ENCODE assay signal across 1 cellular context in the genomic region with DNA sequence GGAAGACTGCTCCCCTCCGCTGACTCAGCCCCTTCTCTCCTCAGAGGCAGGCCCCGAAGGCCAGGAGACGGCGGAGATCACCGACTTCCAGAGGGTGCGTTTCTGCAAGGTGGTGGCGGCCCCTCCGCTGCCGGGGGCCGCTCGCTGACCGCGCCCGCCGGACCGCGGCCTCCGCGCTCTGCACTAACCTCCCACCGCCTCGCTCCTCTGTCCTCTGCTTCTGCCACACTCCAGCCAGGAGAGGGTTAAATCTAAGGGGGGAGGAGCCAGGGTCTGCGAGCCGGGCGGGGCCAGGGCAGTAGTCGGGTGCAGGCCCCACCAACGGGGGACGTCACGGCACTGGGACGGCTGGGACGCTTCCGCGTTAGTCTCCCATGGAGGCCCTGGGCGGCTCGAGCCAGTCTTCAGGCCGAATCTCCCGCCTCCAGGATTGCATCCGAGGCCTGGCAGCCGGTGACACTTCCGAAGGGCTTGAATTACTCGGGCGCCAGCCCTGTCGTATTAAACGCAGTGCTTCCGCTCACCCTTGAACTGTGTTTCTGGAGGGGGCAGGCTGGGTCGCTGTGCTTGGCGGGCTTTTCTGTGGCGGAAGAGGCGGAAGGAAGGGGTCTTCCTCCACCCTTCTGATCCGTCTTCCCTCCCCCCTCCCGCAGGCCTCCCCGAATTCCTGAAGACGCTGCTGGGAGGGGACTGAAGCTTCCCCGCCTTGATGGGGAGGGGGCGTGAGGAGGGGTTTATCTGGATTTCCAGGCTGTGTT.
A peak's percentile ranks its signal among the peaks of the same experiment; 100 is the strongest.
TF ChIP-seq lines count a peak whose summit lies in the region.

No MANE protein-coding gene starts in this region.

TF ChIP-seq in WTC11, 78 proteins besides CTCF, POLR2A, EP300 and RAD21 (continued from another document):
- TF ChIP-seq, protein P1, sequence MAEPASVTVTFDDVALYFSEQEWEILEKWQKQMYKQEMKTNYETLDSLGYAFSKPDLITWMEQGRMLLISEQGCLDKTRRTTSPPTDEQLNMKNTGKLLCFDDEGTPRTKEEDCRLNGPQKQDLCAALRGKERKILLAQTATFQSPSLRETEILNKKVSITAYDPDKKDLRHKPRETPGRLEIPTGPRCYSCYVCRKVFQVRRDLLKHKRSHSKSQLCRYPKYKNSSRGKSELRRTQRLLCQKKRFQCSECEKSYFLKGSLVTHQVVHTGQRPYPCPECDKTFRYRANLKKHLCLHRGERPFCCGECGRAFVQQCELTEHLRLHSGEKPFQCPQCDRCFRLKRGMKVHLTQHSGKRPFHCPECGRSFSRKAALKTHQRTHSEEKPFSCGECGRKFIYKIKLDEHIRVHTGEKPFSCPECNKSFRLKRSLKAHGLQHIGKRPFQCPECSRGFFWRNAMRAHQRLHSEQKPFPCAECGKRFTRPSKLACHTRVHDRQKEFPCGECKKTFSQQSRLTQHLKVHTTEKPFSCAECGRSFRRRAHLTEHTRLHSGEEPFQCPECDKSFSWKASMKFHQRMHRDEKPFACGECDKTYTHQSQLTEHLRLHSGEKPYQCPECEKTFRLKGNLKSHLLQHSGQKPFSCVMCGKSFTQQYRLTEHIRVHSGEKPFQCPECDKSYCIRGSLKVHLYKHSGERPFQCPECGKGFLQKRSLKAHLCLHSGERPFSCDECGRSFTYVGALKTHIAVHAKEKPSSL (CRISPR knock-in tag; conservative IDR thresholded peaks at IDR 0.05): no peak
- TF ChIP-seq, protein P2, sequence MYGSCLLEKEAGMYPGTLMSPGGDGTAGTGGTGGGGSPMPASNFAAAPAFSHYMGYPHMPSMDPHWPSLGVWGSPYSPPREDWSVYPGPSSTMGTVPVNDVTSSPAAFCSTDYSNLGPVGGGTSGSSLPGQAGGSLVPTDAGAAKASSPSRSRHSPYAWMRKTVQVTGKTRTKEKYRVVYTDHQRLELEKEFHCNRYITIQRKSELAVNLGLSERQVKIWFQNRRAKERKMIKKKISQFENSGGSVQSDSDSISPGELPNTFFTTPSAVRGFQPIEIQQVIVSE (CRISPR knock-in tag; IDR thresholded peaks at IDR 0.05; ENCODE audit: borderline replicate concordance): no peak
- TF ChIP-seq, protein P3, sequence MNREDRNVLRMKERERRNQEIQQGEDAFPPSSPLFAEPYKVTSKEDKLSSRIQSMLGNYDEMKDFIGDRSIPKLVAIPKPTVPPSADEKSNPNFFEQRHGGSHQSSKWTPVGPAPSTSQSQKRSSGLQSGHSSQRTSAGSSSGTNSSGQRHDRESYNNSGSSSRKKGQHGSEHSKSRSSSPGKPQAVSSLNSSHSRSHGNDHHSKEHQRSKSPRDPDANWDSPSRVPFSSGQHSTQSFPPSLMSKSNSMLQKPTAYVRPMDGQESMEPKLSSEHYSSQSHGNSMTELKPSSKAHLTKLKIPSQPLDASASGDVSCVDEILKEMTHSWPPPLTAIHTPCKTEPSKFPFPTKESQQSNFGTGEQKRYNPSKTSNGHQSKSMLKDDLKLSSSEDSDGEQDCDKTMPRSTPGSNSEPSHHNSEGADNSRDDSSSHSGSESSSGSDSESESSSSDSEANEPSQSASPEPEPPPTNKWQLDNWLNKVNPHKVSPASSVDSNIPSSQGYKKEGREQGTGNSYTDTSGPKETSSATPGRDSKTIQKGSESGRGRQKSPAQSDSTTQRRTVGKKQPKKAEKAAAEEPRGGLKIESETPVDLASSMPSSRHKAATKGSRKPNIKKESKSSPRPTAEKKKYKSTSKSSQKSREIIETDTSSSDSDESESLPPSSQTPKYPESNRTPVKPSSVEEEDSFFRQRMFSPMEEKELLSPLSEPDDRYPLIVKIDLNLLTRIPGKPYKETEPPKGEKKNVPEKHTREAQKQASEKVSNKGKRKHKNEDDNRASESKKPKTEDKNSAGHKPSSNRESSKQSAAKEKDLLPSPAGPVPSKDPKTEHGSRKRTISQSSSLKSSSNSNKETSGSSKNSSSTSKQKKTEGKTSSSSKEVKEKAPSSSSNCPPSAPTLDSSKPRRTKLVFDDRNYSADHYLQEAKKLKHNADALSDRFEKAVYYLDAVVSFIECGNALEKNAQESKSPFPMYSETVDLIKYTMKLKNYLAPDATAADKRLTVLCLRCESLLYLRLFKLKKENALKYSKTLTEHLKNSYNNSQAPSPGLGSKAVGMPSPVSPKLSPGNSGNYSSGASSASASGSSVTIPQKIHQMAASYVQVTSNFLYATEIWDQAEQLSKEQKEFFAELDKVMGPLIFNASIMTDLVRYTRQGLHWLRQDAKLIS (CRISPR knock-in tag; IDR thresholded peaks at IDR 0.05; ENCODE audit: borderline replicate concordance): 0 out of 2 replicates have a peak, but pooled peaks have one; percentile 19
- TF ChIP-seq RORB (CRISPR knock-in tag; IDR thresholded peaks at IDR 0.05) (no peak), JAZF1 (CRISPR knock-in tag; IDR thresholded peaks at IDR 0.05) (no peak), TCF7 (CRISPR knock-in tag; IDR thresholded peaks at IDR 0.05; ENCODE audit: low read depth) (no peak), ETV6 (CRISPR knock-in tag; IDR thresholded peaks at IDR 0.05) (no peak; the same call in 1 of the 2 replicates), JUN (CRISPR knock-in tag; IDR thresholded peaks at IDR 0.05) (no peak), NFATC4 (CRISPR knock-in tag; IDR thresholded peaks at IDR 0.05) (no peak), MYBL2 (CRISPR knock-in tag; IDR thresholded peaks at IDR 0.05) (0 out of 2 replicates have a peak, but pooled peaks have one; percentile 57), SP1 (CRISPR knock-in tag; conservative IDR thresholded peaks at IDR 0.05) (peak; percentile 95), NFYB (CRISPR knock-in tag; conservative IDR thresholded peaks at IDR 0.05; ENCODE audit: low read depth) (no peak), NR3C1 (CRISPR knock-in tag; conservative IDR thresholded peaks at IDR 0.05; ENCODE audit: low read depth) (no peak)
- TF ChIP-seq, protein P4, sequence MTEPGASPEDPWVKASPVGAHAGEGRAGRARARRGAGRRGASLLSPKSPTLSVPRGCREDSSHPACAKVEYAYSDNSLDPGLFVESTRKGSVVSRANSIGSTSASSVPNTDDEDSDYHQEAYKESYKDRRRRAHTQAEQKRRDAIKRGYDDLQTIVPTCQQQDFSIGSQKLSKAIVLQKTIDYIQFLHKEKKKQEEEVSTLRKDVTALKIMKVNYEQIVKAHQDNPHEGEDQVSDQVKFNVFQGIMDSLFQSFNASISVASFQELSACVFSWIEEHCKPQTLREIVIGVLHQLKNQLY (CRISPR knock-in tag; IDR thresholded peaks at IDR 0.05): no peak
- TF ChIP-seq, protein P5, sequence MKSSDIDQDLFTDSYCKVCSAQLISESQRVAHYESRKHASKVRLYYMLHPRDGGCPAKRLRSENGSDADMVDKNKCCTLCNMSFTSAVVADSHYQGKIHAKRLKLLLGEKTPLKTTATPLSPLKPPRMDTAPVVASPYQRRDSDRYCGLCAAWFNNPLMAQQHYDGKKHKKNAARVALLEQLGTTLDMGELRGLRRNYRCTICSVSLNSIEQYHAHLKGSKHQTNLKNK (CRISPR knock-in tag; IDR thresholded peaks at IDR 0.05): 0 out of 2 replicates have a peak, but pooled peaks have one; percentile 26
- TF ChIP-seq, protein P6, sequence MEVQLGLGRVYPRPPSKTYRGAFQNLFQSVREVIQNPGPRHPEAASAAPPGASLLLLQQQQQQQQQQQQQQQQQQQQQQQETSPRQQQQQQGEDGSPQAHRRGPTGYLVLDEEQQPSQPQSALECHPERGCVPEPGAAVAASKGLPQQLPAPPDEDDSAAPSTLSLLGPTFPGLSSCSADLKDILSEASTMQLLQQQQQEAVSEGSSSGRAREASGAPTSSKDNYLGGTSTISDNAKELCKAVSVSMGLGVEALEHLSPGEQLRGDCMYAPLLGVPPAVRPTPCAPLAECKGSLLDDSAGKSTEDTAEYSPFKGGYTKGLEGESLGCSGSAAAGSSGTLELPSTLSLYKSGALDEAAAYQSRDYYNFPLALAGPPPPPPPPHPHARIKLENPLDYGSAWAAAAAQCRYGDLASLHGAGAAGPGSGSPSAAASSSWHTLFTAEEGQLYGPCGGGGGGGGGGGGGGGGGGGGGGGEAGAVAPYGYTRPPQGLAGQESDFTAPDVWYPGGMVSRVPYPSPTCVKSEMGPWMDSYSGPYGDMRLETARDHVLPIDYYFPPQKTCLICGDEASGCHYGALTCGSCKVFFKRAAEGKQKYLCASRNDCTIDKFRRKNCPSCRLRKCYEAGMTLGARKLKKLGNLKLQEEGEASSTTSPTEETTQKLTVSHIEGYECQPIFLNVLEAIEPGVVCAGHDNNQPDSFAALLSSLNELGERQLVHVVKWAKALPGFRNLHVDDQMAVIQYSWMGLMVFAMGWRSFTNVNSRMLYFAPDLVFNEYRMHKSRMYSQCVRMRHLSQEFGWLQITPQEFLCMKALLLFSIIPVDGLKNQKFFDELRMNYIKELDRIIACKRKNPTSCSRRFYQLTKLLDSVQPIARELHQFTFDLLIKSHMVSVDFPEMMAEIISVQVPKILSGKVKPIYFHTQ (CRISPR knock-in tag; IDR thresholded peaks at IDR 0.05): no peak
- TF ChIP-seq, protein P7, sequence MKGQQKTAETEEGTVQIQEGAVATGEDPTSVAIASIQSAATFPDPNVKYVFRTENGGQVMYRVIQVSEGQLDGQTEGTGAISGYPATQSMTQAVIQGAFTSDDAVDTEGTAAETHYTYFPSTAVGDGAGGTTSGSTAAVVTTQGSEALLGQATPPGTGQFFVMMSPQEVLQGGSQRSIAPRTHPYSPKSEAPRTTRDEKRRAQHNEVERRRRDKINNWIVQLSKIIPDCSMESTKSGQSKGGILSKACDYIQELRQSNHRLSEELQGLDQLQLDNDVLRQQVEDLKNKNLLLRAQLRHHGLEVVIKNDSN (CRISPR knock-in tag; IDR thresholded peaks at IDR 0.05): no peak; the same call in 1 of the 2 replicates
- TF ChIP-seq, protein P8, sequence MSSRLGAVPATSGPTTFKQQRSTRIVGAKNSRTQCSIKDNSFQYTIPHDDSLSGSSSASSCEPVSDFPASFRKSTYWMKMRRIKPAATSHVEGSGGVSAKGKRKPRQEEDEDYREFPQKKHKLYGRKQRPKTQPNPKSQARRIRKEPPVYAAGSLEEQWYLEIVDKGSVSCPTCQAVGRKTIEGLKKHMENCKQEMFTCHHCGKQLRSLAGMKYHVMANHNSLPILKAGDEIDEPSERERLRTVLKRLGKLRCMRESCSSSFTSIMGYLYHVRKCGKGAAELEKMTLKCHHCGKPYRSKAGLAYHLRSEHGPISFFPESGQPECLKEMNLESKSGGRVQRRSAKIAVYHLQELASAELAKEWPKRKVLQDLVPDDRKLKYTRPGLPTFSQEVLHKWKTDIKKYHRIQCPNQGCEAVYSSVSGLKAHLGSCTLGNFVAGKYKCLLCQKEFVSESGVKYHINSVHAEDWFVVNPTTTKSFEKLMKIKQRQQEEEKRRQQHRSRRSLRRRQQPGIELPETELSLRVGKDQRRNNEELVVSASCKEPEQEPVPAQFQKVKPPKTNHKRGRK (CRISPR knock-in tag; IDR thresholded peaks at IDR 0.05; ENCODE audit: borderline replicate concordance): no peak
- TF ChIP-seq, protein P9, sequence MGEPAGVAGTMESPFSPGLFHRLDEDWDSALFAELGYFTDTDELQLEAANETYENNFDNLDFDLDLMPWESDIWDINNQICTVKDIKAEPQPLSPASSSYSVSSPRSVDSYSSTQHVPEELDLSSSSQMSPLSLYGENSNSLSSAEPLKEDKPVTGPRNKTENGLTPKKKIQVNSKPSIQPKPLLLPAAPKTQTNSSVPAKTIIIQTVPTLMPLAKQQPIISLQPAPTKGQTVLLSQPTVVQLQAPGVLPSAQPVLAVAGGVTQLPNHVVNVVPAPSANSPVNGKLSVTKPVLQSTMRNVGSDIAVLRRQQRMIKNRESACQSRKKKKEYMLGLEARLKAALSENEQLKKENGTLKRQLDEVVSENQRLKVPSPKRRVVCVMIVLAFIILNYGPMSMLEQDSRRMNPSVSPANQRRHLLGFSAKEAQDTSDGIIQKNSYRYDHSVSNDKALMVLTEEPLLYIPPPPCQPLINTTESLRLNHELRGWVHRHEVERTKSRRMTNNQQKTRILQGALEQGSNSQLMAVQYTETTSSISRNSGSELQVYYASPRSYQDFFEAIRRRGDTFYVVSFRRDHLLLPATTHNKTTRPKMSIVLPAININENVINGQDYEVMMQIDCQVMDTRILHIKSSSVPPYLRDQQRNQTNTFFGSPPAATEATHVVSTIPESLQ (CRISPR knock-in tag; IDR thresholded peaks at IDR 0.05): no peak
- TF ChIP-seq, protein P10, sequence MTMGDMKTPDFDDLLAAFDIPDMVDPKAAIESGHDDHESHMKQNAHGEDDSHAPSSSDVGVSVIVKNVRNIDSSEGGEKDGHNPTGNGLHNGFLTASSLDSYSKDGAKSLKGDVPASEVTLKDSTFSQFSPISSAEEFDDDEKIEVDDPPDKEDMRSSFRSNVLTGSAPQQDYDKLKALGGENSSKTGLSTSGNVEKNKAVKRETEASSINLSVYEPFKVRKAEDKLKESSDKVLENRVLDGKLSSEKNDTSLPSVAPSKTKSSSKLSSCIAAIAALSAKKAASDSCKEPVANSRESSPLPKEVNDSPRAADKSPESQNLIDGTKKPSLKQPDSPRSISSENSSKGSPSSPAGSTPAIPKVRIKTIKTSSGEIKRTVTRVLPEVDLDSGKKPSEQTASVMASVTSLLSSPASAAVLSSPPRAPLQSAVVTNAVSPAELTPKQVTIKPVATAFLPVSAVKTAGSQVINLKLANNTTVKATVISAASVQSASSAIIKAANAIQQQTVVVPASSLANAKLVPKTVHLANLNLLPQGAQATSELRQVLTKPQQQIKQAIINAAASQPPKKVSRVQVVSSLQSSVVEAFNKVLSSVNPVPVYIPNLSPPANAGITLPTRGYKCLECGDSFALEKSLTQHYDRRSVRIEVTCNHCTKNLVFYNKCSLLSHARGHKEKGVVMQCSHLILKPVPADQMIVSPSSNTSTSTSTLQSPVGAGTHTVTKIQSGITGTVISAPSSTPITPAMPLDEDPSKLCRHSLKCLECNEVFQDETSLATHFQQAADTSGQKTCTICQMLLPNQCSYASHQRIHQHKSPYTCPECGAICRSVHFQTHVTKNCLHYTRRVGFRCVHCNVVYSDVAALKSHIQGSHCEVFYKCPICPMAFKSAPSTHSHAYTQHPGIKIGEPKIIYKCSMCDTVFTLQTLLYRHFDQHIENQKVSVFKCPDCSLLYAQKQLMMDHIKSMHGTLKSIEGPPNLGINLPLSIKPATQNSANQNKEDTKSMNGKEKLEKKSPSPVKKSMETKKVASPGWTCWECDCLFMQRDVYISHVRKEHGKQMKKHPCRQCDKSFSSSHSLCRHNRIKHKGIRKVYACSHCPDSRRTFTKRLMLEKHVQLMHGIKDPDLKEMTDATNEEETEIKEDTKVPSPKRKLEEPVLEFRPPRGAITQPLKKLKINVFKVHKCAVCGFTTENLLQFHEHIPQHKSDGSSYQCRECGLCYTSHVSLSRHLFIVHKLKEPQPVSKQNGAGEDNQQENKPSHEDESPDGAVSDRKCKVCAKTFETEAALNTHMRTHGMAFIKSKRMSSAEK (CRISPR knock-in tag; IDR thresholded peaks at IDR 0.05; ENCODE audit: borderline replicate concordance): no peak
